ENCODE assay signal across 26 cellular contexts in genomic region chr18:9221661-9222060, GRCh38.
"Had no signal": no experiment of that assay in that cellular context is flagged by ENCODE, and none has a peak within 500 bp of the region (broad histone marks: within the 10 kb centered on the region; RNA-seq: fewer than 3 reads in every experiment).

No MANE protein-coding gene starts in this region.

- H3K27ac Mint-ChIP-seq: neural progenitor cell, type B pancreatic cell had no signal

- H3K27me3 Mint-ChIP-seq: naive thymus-derived CD8-positive, alpha-beta T cell; type B pancreatic cell had no signal

- H3K27me3 ChIP-seq: dorsolateral prefrontal cortex, gastrocnemius medialis, heart left ventricle, hepatocyte, left lung, neural progenitor cell, right atrium auricular region, stomach, tibial artery had no signal

- H3K4me3 ChIP-seq: dorsolateral prefrontal cortex, gastrocnemius medialis, heart left ventricle, hepatocyte, left lung, neural progenitor cell, prostate gland, right atrium auricular region, smooth muscle cell, stomach, tibial artery had no signal

- H3K4me1 Mint-ChIP-seq: neural progenitor cell had no signal

- DNase-seq: cerebellar nuclear complex; dorsolateral prefrontal cortex; effector CD4-positive, alpha-beta T cell; foreskin fibroblast; gastrocnemius medialis; heart left ventricle; kidney; left lung; naive thymus-derived CD8-positive, alpha-beta T cell; nucleus accumbens; stimulated activated CD4-positive, alpha-beta T cell treated with anti-CD3 and anti-CD28 coated beads, Interleukin-12 subunit alpha, Interleukin-12 subunit beta, amount 100 ng/mL, for 4 hours; stimulated activated CD4-positive, alpha-beta T cell treated with anti-CD3 and anti-CD28 coated beads, Interleukin-1b, Interleukin-23, amount 100 ng/mL, for 48 hours; stimulated activated CD4-positive, alpha-beta T cell treated with anti-CD3 and anti-CD28 coated beads, Interleukin-4, amount 100 ng/mL, for 1 hour; stimulated activated CD8-positive, alpha-beta memory T cell treated with anti-CD3 and anti-CD28 coated beads, Interleukin-4, amount 100 ng/mL, for 48 hours; stimulated activated naive CD4-positive, alpha-beta T cell treated with Interleukin-2 at 50 U/mL for 16 hours; stomach; tibial artery had no signal

- H3K4me3 Mint-ChIP-seq: naive thymus-derived CD8-positive, alpha-beta T cell; neural progenitor cell; type B pancreatic cell had no signal

- ATAC-seq: esophagus mucosa; gastrocnemius medialis; heart left ventricle; naive thymus-derived CD8-positive, alpha-beta T cell; sciatic nerve had no signal

- H3K4me1 ChIP-seq: neural progenitor cell, prostate gland, right atrium auricular region had no signal

- H3K27ac ChIP-seq: epithelial cell of prostate, gastrocnemius medialis, heart left ventricle, hepatocyte, neural progenitor cell, prostate gland, right atrium auricular region, stomach, tibial artery had no signal

- H3K9me3 Mint-ChIP-seq: naive thymus-derived CD8-positive, alpha-beta T cell; neural progenitor cell; type B pancreatic cell had no signal

- H3K9me3 ChIP-seq: gastrocnemius medialis, heart left ventricle, left lung, prostate gland, right atrium auricular region, stomach, tibial artery had no signal

- H3K36me3 ChIP-seq: prostate gland had no signal
